In the genomic region with DNA sequence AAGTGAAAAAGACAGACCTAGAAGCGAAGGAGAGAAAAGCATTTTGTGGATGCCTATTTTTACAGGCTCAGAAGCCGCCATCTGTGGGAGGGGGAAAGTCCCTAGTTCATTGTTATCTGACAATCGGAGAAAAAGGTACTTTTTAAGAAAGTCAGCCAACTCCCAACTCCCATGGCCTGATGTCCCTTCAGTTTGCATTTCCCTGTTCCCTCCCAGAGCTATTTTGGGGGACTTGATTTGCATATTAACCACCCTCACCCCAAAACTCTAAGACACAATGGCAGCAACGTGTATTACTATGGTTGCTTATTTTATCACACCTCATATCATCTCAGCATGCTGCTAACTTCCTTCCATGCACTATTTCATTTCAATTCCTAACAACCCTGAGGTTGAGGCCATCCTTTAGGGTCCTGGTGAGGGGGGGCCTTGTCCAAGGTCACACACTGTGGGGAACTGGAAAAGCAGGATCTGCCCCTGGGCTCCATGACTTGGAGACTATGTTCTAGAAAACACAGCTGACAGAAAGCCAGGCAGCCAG, we compare ENCODE assay signal across 9 cellular contexts. TPM values are rescaled to one million over a fixed set of nuclear protein-coding genes. Genes with fewer than 3 reads are reported as not detected.
A peak's percentile ranks its signal among the peaks of the same experiment; 100 is the strongest.
DNase-seq lines count a peak whose midpoint lies in the region; ATAC-seq and TF ChIP-seq lines count a peak whose summit lies in the region.
"Had no signal": no experiment of that assay in that cellular context is flagged by ENCODE, and none has a peak within 500 bp of the region (broad histone marks: within the 10 kb centered on the region; RNA-seq: fewer than 3 reads in every experiment).

No MANE protein-coding gene starts in this region.

- H3K27me3 ChIP-seq in gastroesophageal sphincter (no peaks in the 10 kb centered on the region), mesendoderm (ENCODE audit: insufficient read depth, low read length, poor library complexity) (no peaks in the 10 kb centered on the region)

- no peak for TF ChIP-seq POLR2A in gastroesophageal sphincter (IDR thresholded peaks at IDR 0.05)

- H2BK5ac ChIP-seq in mesendoderm (ENCODE audit: low read length) = no peak overlapping the region

- H2AK5ac ChIP-seq in mesendoderm (ENCODE audit: low read length) = no peak overlapping the region

- intact Hi-C loops in mucosa of descending colon (cut with DNase I, micrococcal nuclease) = no loop called here

- ATAC-seq in GM21528 (IDR thresholded peaks at IDR 0.05; ENCODE audit: low FRiP score, unreplicated experiment) = peak; percentile 55
- peak; percentile 45 for ATAC-seq in HG03565 (IDR thresholded peaks at IDR 0.05; ENCODE audit: unreplicated experiment)
- peak; percentile 44 for ATAC-seq in mucosa of descending colon
- ATAC-seq in gastroesophageal sphincter = no peak
- no peak for ATAC-seq in GM19395 (IDR thresholded peaks at IDR 0.05; ENCODE audit: unreplicated experiment)

- H3K27ac ChIP-seq in gastroesophageal sphincter (no peak overlapping the region), mesendoderm (ENCODE audit: low read depth, low read length) (no peak overlapping the region)
- H3K27ac ChIP-seq: left ventricle myocardium inferior had no signal

- H3K4ac ChIP-seq in mesendoderm (ENCODE audit: low read depth, low read length) = no peak overlapping the region

- no peaks in the 10 kb centered on the region for H3K79me1 ChIP-seq in mesendoderm (ENCODE audit: low read length)

- H3K4me1 ChIP-seq in mucosa of descending colon (ENCODE audit: low read depth) = no peaks in the 10 kb centered on the region
- H3K4me1 ChIP-seq in gastroesophageal sphincter = no peaks in the 10 kb centered on the region
- H3K4me1 ChIP-seq in mesendoderm (ENCODE audit: control insufficient read depth, low read depth, low read length) = no peaks in the 10 kb centered on the region

- H3K4me3 ChIP-seq in mucosa of descending colon (no peak overlapping the region), gastroesophageal sphincter (no peak overlapping the region), mesendoderm (ENCODE audit: low read length) (no peak overlapping the region)
- H3K4me3 ChIP-seq: left ventricle myocardium inferior had no signal

- peak; percentile 66 for DNase-seq in GM13977 (ENCODE audit: low spot score)
- no peak for DNase-seq in mucosa of descending colon
- no peak for DNase-seq in SKM-1 (lab: John Stamatoyannopoulos, UW; ENCODE audit: unreplicated experiment)
- DNase-seq in mesendoderm = no peak
- DNase-seq: left ventricle myocardium inferior had no signal

- no peak overlapping the region for H3K56ac ChIP-seq in mesendoderm (ENCODE audit: low read length)

- no peak overlapping the region for H4K5ac ChIP-seq in mesendoderm (ENCODE audit: low read length)

- TF ChIP-seq EP300 in gastroesophageal sphincter (IDR thresholded peaks at IDR 0.05) = no peak

- H3K18ac ChIP-seq in mesendoderm (ENCODE audit: low read length) = no peak overlapping the region

- TF ChIP-seq CTCF in GM13977 (IDR thresholded peaks at IDR 0.05; ENCODE audit: extremely low read depth, insufficient read depth, missing control alignments) = no peak
- TF ChIP-seq CTCF in mucosa of descending colon (IDR thresholded peaks at IDR 0.05) = no peak
- no peak for TF ChIP-seq CTCF in gastroesophageal sphincter (IDR thresholded peaks at IDR 0.05)

- H3K23ac ChIP-seq in mesendoderm (ENCODE audit: low read length) = no peak overlapping the region

- no peak overlapping the region for H2BK15ac ChIP-seq in mesendoderm (replicated peaks; ENCODE audit: low read depth)

- H4K8ac ChIP-seq in mesendoderm (ENCODE audit: low read depth, low read length) = no peak overlapping the region

- 50 to 58% methylated on average over 3 to 4 of the region's 4 CpGs for WGBS in gastroesophageal sphincter (ENCODE audit: low coverage in 1 of 2), 2 donors
- WGBS in mesendoderm (ENCODE audit: extremely low coverage, insufficient coverage, low lambda C conversion rate) = no CpG with 5 or more reads among the region's 4 CpGs

- no peak overlapping the region for H3K9ac ChIP-seq in mesendoderm (ENCODE audit: low read length)

- H3K36me3 ChIP-seq in mucosa of descending colon (ENCODE audit: low read depth) (no peaks in the 10 kb centered on the region), gastroesophageal sphincter (peaks cover 0 to 27% of the 10 kb centered on the region in 2 donors), mesendoderm (ENCODE audit: control insufficient read depth, insufficient read depth, low read length) (no peaks in the 10 kb centered on the region)

- H2BK120ac ChIP-seq in mesendoderm (ENCODE audit: low read depth, low read length) = no peak overlapping the region

- no peaks in the 10 kb centered on the region for H3K79me2 ChIP-seq in mesendoderm (ENCODE audit: control insufficient read depth, insufficient read depth, low read length)

- in situ Hi-C loops in GM13977 (cut with MboI; ENCODE audit: low pct_unique_long_range_greater_than_20kb, low sequenced_read_pairs, unreplicated experiment) = no loop called here

- no peak overlapping the region for H3K4me2 ChIP-seq in mesendoderm (ENCODE audit: low read length)

- H3K9me3 ChIP-seq in mucosa of descending colon = peaks cover 4% of the 10 kb centered on the region
- peaks cover 0 to 29% (median 0%) of the 10 kb centered on the region in 3 donors for H3K9me3 ChIP-seq in gastroesophageal sphincter

RNA-seq across cellular contexts. Expression of gene HVCN1, which starts 18.7 kb away (rescaled TPM):
- total RNA-seq in mucosa of descending colon = 1 to 10 TPM; 1.6 to 5.6 (median 3.5) TPM
- total RNA-seq in gastroesophageal sphincter = 10 to 100 TPM in 1 of 4 donors, 1 to 10 TPM in 3; 1.4 to 12.0 (median 8.1) TPM
- polyA plus RNA-seq in mesendoderm (2013, experiment 1 of 2) = 4.6 TPM
- 4.3 TPM for polyA plus RNA-seq in mesendoderm (2013, experiment 2 of 2)

RNA-seq across cellular contexts. Expression of gene TCTN1, which starts 56.3 kb away (rescaled TPM):
- 10 to 100 TPM in 1 of 3 donors, 1 to 10 TPM in 2; 7.2 to 23.7 (median 8.2) TPM for total RNA-seq in mucosa of descending colon
- total RNA-seq in gastroesophageal sphincter = 10 to 100 TPM; 19.4 to 32.5 (median 30.5) TPM
- 11.7 TPM for polyA plus RNA-seq in mesendoderm (2013, experiment 1 of 2)
- polyA plus RNA-seq in mesendoderm (2013, experiment 2 of 2) = 12.2 TPM

Comparison
In these comparisons a context has a peak if more than half of its experiments do, and no peak if none do; other contexts are left out.
1. ATAC-seq: peak in GM21528 (single experiment), HG03565 (single experiment) and mucosa of descending colon (single experiment); none in gastroesophageal sphincter (single experiment) and GM19395 (single experiment).